Comparison of ENCODE assay signal across 8 cellular contexts in genomic region chr17:69414408-69415274, GRCh38. TPM values are rescaled to one million over a fixed set of nuclear protein-coding genes. Genes with fewer than 3 reads are reported as not detected.
DNase-seq lines count a peak whose midpoint lies in the region; ATAC-seq and TF ChIP-seq lines count a peak whose summit lies in the region.

Gene MAP2K6, plus strand, starts transcription at chr17:69414697. Its CDS starts 288 bp downstream, at chr17:69414985.

- ATAC-seq in activated naive CD4-positive, alpha-beta T cell treated with anti-CD3 and anti-CD28 coated beads, Interleukin-2, amount 50 U/mL, for 72 hours, result peak; percentile 98 to 99
- ATAC-seq in left cardiac atrium, result peak; percentile 98 to 99

- H3K4me1 ChIP-seq in GM23248 (ENCODE audit: insufficient read depth), result no peaks in the 10 kb centered on the region
- H3K4me1 ChIP-seq in Karpas-422 (ENCODE audit: low read length), result peaks cover 80% of the 10 kb centered on the region

- H3K27ac ChIP-seq in GM23248 (no peak within 1 kb of the TSS), Karpas-422 (ENCODE audit: low read length) (peak within 1 kb of the TSS; percentile 100)

- H3K9ac ChIP-seq in GM23248 (peak within 1 kb of the TSS; percentile 58), Karpas-422 (ENCODE audit: low read length) (peak within 1 kb of the TSS; percentile 83)

- H2AFZ ChIP-seq in GM23248 (peak within 1 kb of the TSS; percentile 92), Karpas-422 (ENCODE audit: low read length) (peak within 1 kb of the TSS; percentile 28; the same call in 1 of the 2 replicates)

- no peaks in the 10 kb centered on the region for H4K20me1 ChIP-seq in GM23248 (ENCODE audit: insufficient read depth)
- H4K20me1 ChIP-seq in Karpas-422 (ENCODE audit: insufficient read depth, low read depth, low read length), result no peaks in the 10 kb centered on the region

- H3K27me3 ChIP-seq in GM23248 (replicated peaks; ENCODE audit: insufficient read depth) (no peaks in the 10 kb centered on the region), Karpas-422 (ENCODE audit: low read length) (no peaks in the 10 kb centered on the region)

- no peaks in the 10 kb centered on the region for H3K36me3 Mint-ChIP-seq in activated naive CD4-positive, alpha-beta T cell treated with anti-CD3 and anti-CD28 coated beads, Interleukin-2, amount 50 U/mL, for 72 hours
- H3K36me3 Mint-ChIP-seq in type B pancreatic cell, result no peaks in the 10 kb centered on the region

- H3K4me3 Mint-ChIP-seq in type B pancreatic cell, result no peak within 1 kb of the TSS

- H3K79me2 ChIP-seq in GM23248 (ENCODE audit: insufficient read depth) (no peaks in the 10 kb centered on the region), Karpas-422 (ENCODE audit: low read length) (peaks cover 11% of the 10 kb centered on the region)

- intact Hi-C loops in left cardiac atrium (cut with DNase I) (no loop called here), posterior cingulate gyrus (cut with DNase I) (loop anchor here (10.0 kb wide), 1 partner anchor 110 kb away; no protein-coding TSS in a partner anchor)

- in situ Hi-C loops in GM23248 (cut with MboI), result no loop called here
- in situ Hi-C loops in SK-MEL-5 (cut with HindIII; ENCODE audit: low pct_unique_long_range_greater_than_20kb, low sequenced_read_pairs), result no loop called here

- H3K9me3 ChIP-seq in GM23248 (ENCODE audit: low read depth) (no peaks in the 10 kb centered on the region), Karpas-422 (ENCODE audit: low read length) (no peaks in the 10 kb centered on the region)

- no peaks in the 10 kb centered on the region for H3K4me1 Mint-ChIP-seq in type B pancreatic cell (ENCODE audit: unreplicated experiment)

- H3K36me3 ChIP-seq in GM23248 (ENCODE audit: low read depth), result no peaks in the 10 kb centered on the region
- no peaks in the 10 kb centered on the region for H3K36me3 ChIP-seq in Karpas-422 (ENCODE audit: insufficient read depth, low read length)

- no peaks in the 10 kb centered on the region for H3K9me3 Mint-ChIP-seq in activated naive CD4-positive, alpha-beta T cell treated with anti-CD3 and anti-CD28 coated beads, Interleukin-2, amount 50 U/mL, for 72 hours
- no peaks in the 10 kb centered on the region for H3K9me3 Mint-ChIP-seq in type B pancreatic cell

- peak within 1 kb of the TSS; percentile 96 for H3K4me2 ChIP-seq in GM23248 (ENCODE audit: unreplicated experiment)
- peak within 1 kb of the TSS; percentile 81 for H3K4me2 ChIP-seq in Karpas-422 (ENCODE audit: low read depth, low read length, poor library complexity, severe bottlenecking)

- H3F3A ChIP-seq in GM23248 (ENCODE audit: insufficient read depth), result no peaks in the 10 kb centered on the region

- TF ChIP-seq CTCF in type B pancreatic cell (conservative IDR thresholded peaks at IDR 0.05), result no peak

- DNase-seq in EL, result peak; percentile 62
- DNase-seq in GM23248, result peak; percentile 80
- peak; percentile 96 for DNase-seq in Karpas-422
- peak; percentile 94 for DNase-seq in SK-MEL-5 (ENCODE audit: low read depth, low spot score)
- peak; percentile 73 to 76 for DNase-seq in activated naive CD4-positive, alpha-beta T cell treated with anti-CD3 and anti-CD28 coated beads, Interleukin-2, amount 50 U/mL, for 72 hours (ENCODE audit: low spot score in 2 of 2)
- peak; percentile 90 for DNase-seq in left cardiac atrium
- peak; percentile 79 to 97 (median 86) for DNase-seq in posterior cingulate gyrus
- DNase-seq in type B pancreatic cell (ENCODE audit: extremely low spot score, unreplicated experiment), result peak; percentile 77

- no peak within 1 kb of the TSS for H3K27ac Mint-ChIP-seq in activated naive CD4-positive, alpha-beta T cell treated with anti-CD3 and anti-CD28 coated beads, Interleukin-2, amount 50 U/mL, for 72 hours
- no peak within 1 kb of the TSS for H3K27ac Mint-ChIP-seq in type B pancreatic cell

- H3K9me2 ChIP-seq in GM23248 (ENCODE audit: insufficient read depth) (no peaks in the 10 kb centered on the region), Karpas-422 (replicated peaks; ENCODE audit: insufficient read depth, low read length) (no peaks in the 10 kb centered on the region)

- WGBS in GM23248 (ENCODE audit: low coverage in 1 of 2, low lambda C conversion rate in 2 of 2, missing lambda C conversion rate in 2 of 2), 2 experiments, result 3% methylated on average over 27 of the region's 27 CpGs

- no peaks in the 10 kb centered on the region for H3K27me3 Mint-ChIP-seq in type B pancreatic cell

- H3K4me3 ChIP-seq in GM23248 (peak within 1 kb of the TSS; percentile 77), Karpas-422 (ENCODE audit: low read length) (peak within 1 kb of the TSS; percentile 71)

RNA-seq across cellular contexts. Expression of gene MAP2K6, which starts in this region (rescaled TPM):
- total RNA-seq in GM23248 (2014; rRNA removed; shearing (Covaris generic)), result under 0.01 and 0.11 TPM in 2 replicates
- polyA plus RNA-seq in GM23248 (2016; fragmentation: Nextera tagmentation; extraction: Ambion mirVana), result 0.13 and 0.43 TPM in 2 replicates
- 95.6 and 106 TPM in 2 replicates for total RNA-seq in Karpas-422 (2014; rRNA removed; shearing (Covaris generic); ENCODE audit: low replicate concordance)
- total RNA-seq in SK-MEL-5 (2014; rRNA removed; shearing (Covaris generic)), result 12.2 and 12.8 TPM in 2 replicates
- polyA plus RNA-seq in SK-MEL-5 (2015; cell fraction: cytosol; rRNA removed), result 6.3 and 7.5 TPM in 2 replicates
- 3.7 and 5.7 TPM in 2 replicates for polyA plus RNA-seq in SK-MEL-5 (2015; cell fraction: nucleus; rRNA removed)
- 1 to 10 TPM; 3.2 to 5.8 TPM for total RNA-seq in activated naive CD4-positive, alpha-beta T cell treated with anti-CD3 and anti-CD28 coated beads, Interleukin-2, amount 50 U/mL, for 72 hours
- total RNA-seq in left cardiac atrium, result 1 to 10 TPM; 3.2 to 7.4 TPM
- 11.9 and 28.8 TPM in 2 replicates for total RNA-seq in type B pancreatic cell (ENCODE audit: low replicate concordance)

Comparison
In these comparisons a context has a peak if more than half of its experiments do, and no peak if none do; other contexts are left out.
1. Peak in DNase-seq, H3K4me3 ChIP-seq, H3K9ac ChIP-seq and H3K4me2 ChIP-seq in GM23248; RNA of the gene not detected or under 1 TPM.